Comparison of ENCODE assay signal across 1 cellular context in the genomic region with DNA sequence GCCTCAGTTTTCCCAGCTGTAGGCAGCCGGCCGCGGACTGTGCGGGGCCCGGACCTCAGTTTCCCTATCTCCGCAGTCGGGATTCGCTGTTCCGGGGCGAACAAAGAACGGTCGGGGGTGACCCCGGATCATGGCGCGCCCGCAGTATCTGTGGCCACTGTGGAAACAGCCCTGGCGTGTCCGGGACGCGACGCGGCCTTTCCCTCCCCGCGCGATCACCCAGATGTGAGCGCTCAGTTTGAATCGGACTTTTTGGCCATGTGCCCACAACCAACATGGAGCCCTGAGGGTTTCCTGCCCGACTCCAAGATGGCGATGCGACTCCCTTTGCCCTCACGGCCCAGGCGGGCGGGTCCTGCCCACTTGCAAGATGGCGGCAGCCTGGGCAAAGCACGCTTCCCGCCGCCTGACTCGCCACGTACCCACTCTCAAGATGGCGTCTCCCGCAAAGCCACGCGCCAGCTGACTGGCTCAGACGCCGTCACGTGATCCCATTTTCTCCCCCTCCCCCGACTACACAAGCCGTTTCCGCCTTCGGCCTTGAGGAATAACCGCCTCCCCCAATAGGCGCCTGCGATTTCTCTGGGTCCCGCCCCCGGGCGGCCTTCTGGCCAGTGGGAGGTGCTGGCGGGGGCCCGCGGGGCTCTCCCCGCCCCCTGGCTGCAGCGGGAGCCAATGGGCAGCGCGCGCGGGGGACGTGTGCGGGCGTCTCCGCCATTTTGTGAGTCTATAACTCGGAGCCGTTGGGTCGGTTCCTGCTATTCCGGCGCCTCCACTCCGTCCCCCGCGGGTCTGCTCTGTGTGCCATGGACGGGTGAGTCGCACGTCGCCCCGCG.
A peak's percentile ranks its signal among the peaks of the same experiment; 100 is the strongest.
TF ChIP-seq lines count a peak whose summit lies in the region.

TSS of gene PTBP1 (plus strand) at position 761 of the 836 bp plus-strand sequence. CDS start at position 807, 46 bp downstream.

TF ChIP-seq in K562, 482 proteins besides CTCF, POLR2A, EP300 and RAD21 (continued from another document and continues in another):
- TF ChIP-seq DIDO1 (tag; IDR thresholded peaks at IDR 0.05; ENCODE audit: low read depth) (peak; percentile 58; the same call in 1 of the 2 replicates), ZBTB1 (CRISPR knock-in tag; IDR thresholded peaks at IDR 0.05; ENCODE audit: borderline replicate concordance, low read depth) (peak; percentile 69; the same call in 1 of the 2 replicates), ZNF140 (CRISPR knock-in tag; IDR thresholded peaks at IDR 0.05) (no peak), ATF4 (CRISPR knock-in tag; IDR thresholded peaks at IDR 0.05) (no peak), IFI16 (CRISPR knock-in tag; IDR thresholded peaks at IDR 0.05) (no peak), SMARCA5 (IDR thresholded peaks at IDR 0.05) (no peak), ATF7 (IDR thresholded peaks at IDR 0.05) (peak; percentile 88), ZNF232 (CRISPR knock-in tag; IDR thresholded peaks at IDR 0.05) (no peak), DDX20 (tag; IDR thresholded peaks at IDR 0.05; ENCODE audit: low read depth) (no peak), TOE1 (IDR thresholded peaks at IDR 0.05; ENCODE audit: borderline replicate concordance) (peak; percentile 100), TOE1 (CRISPR knock-in tag; IDR thresholded peaks at IDR 0.05; ENCODE audit: borderline replicate concordance, low read depth) (no peak), STAT5B (CRISPR knock-in tag; IDR thresholded peaks at IDR 0.05) (no peak), FOXA3 (CRISPR knock-in tag; conservative IDR thresholded peaks at IDR 0.05 in 1 of 2, IDR thresholded peaks at IDR 0.05 in 1 of 2) (no peak), XRCC3 (IDR thresholded peaks at IDR 0.05) (no peak), HNRNPL (IDR thresholded peaks at IDR 0.05; ENCODE audit: low read depth, low read length) (peak; percentile 80; the same call in 1 of the 2 replicates), ZNF239 (CRISPR knock-in tag; IDR thresholded peaks at IDR 0.05) (peak; percentile 73), MBD1 (CRISPR knock-in tag; IDR thresholded peaks at IDR 0.05) (no peak), CTCFL (IDR thresholded peaks at IDR 0.05; ENCODE audit: borderline replicate concordance, insufficient read depth, low read depth, low read length, poor library complexity, severe bottlenecking) (no peak), NCOA1 (IDR thresholded peaks at IDR 0.05; ENCODE audit: low read depth) (0 out of 2 replicates have a peak, but pooled peaks have one; percentile 22), SFPQ (IDR thresholded peaks at IDR 0.05; ENCODE audit: low read depth, low read length) (no peak), KHSRP (IDR thresholded peaks at IDR 0.05) (no peak), NBN (IDR thresholded peaks at IDR 0.05; ENCODE audit: low read depth) (no peak), MCM3 (IDR thresholded peaks at IDR 0.05) (no peak), E2F6 (IDR thresholded peaks at IDR 0.05; ENCODE audit: borderline replicate concordance in 1 of 2, extremely low read depth in 1 of 2, insufficient read depth in 1 of 2, insufficient read length in 1 of 2, low read depth in 1 of 2, low read length in 1 of 2, poor library complexity in 1 of 2, severe bottlenecking in 1 of 2) (peak; percentile 67 to 88), ZNF41 (CRISPR knock-in tag; conservative IDR thresholded peaks at IDR 0.05) (no peak; the same call in 1 of the 2 replicates), L3MBTL2 (IDR thresholded peaks at IDR 0.05) (peak; percentile 91), ZSCAN29 (IDR thresholded peaks at IDR 0.05) (no peak), KAT8 (IDR thresholded peaks at IDR 0.05; ENCODE audit: low read depth) (no peak), ZNF436 (CRISPR knock-in tag; IDR thresholded peaks at IDR 0.05) (no peak), PURB (CRISPR knock-in tag; IDR thresholded peaks at IDR 0.05; ENCODE audit: low read depth) (no peak), ZFP1 (CRISPR knock-in tag; IDR thresholded peaks at IDR 0.05) (no peak), TFAM (CRISPR knock-in tag; conservative IDR thresholded peaks at IDR 0.05) (no peak), RAD51 (IDR thresholded peaks at IDR 0.05; ENCODE audit: borderline replicate concordance, low read depth) (peak; percentile 99), HDAC2 (IDR thresholded peaks at IDR 0.05) (0 out of 2 replicates have a peak, but pooled peaks have one; percentile 55), CUX1 (CRISPR knock-in tag; IDR thresholded peaks at IDR 0.05) (peak; percentile 74; the same call in 1 of the 2 replicates), ILF3 (IDR thresholded peaks at IDR 0.05; ENCODE audit: borderline replicate concordance) (no peak), NR3C1 (CRISPR knock-in tag; IDR thresholded peaks at IDR 0.05) (no peak), ZNF551 (CRISPR knock-in tag; IDR thresholded peaks at IDR 0.05) (no peak)
- TF ChIP-seq, protein P1, sequence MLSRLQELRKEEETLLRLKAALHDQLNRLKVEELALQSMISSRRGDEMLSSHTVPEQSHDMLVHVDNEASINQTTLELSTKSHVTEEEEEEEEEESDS (CRISPR knock-in tag; IDR thresholded peaks at IDR 0.05) = no peak
- TF ChIP-seq, protein P2, sequence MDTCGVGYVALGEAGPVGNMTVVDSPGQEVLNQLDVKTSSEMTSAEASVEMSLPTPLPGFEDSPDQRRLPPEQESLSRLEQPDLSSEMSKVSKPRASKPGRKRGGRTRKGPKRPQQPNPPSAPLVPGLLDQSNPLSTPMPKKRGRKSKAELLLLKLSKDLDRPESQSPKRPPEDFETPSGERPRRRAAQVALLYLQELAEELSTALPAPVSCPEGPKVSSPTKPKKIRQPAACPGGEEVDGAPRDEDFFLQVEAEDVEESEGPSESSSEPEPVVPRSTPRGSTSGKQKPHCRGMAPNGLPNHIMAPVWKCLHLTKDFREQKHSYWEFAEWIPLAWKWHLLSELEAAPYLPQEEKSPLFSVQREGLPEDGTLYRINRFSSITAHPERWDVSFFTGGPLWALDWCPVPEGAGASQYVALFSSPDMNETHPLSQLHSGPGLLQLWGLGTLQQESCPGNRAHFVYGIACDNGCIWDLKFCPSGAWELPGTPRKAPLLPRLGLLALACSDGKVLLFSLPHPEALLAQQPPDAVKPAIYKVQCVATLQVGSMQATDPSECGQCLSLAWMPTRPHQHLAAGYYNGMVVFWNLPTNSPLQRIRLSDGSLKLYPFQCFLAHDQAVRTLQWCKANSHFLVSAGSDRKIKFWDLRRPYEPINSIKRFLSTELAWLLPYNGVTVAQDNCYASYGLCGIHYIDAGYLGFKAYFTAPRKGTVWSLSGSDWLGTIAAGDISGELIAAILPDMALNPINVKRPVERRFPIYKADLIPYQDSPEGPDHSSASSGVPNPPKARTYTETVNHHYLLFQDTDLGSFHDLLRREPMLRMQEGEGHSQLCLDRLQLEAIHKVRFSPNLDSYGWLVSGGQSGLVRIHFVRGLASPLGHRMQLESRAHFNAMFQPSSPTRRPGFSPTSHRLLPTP (IDR thresholded peaks at IDR 0.05; ENCODE audit: borderline replicate concordance, extremely low read depth, insufficient read length) = no peak
- TF ChIP-seq, protein P3, sequence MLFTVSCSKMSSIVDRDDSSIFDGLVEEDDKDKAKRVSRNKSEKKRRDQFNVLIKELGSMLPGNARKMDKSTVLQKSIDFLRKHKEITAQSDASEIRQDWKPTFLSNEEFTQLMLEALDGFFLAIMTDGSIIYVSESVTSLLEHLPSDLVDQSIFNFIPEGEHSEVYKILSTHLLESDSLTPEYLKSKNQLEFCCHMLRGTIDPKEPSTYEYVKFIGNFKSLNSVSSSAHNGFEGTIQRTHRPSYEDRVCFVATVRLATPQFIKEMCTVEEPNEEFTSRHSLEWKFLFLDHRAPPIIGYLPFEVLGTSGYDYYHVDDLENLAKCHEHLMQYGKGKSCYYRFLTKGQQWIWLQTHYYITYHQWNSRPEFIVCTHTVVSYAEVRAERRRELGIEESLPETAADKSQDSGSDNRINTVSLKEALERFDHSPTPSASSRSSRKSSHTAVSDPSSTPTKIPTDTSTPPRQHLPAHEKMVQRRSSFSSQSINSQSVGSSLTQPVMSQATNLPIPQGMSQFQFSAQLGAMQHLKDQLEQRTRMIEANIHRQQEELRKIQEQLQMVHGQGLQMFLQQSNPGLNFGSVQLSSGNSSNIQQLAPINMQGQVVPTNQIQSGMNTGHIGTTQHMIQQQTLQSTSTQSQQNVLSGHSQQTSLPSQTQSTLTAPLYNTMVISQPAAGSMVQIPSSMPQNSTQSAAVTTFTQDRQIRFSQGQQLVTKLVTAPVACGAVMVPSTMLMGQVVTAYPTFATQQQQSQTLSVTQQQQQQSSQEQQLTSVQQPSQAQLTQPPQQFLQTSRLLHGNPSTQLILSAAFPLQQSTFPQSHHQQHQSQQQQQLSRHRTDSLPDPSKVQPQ (CRISPR knock-in tag; IDR thresholded peaks at IDR 0.05; ENCODE audit: borderline replicate concordance) = peak; percentile 53; the same call in 1 of the 2 replicates
